Comparison of ENCODE assay signal across 22 cellular contexts in genomic region chr3:44989141-44989540, GRCh38. TPM values are rescaled to one million over a fixed set of nuclear protein-coding genes. Genes with fewer than 3 reads are reported as not detected.
"Had no signal": no experiment of that assay in that cellular context is flagged by ENCODE, and none has a peak within 500 bp of the region (broad histone marks: within the 10 kb centered on the region; RNA-seq: fewer than 3 reads in every experiment).

No MANE protein-coding gene starts in this region.

- H3K9ac ChIP-seq: neural progenitor cell had no signal

- H3K9me3 Mint-ChIP-seq: natural killer cell treated with Interleukin-12 subunit alpha and Interleukin-12 subunit beta and Interleukin-15 and Interleukin-18, amount 100 ng/mL, for 72 hours had no signal

- H3K27ac ChIP-seq: foreskin keratinocyte, lower lobe of right lung, neural progenitor cell, ovary, right atrium auricular region, tibial artery, upper lobe of right lung, vagina had no signal

- H3K27me3 Mint-ChIP-seq: natural killer cell treated with Interleukin-12 subunit alpha and Interleukin-12 subunit beta and Interleukin-15 and Interleukin-18, amount 100 ng/mL, for 72 hours had no signal

- H3K9me3 ChIP-seq: lower lobe of right lung, ovary, right atrium auricular region, tibial artery, upper lobe of right lung, vagina had no signal

- DNase-seq: dermis blood vessel endothelial cell; erythroblast; foreskin keratinocyte; head of caudate nucleus; hippocampal formation; kidney glomerular epithelial cell; lower lobe of right lung; mesenchymal stem cell; midbrain; nucleus accumbens; ovary; stimulated activated CD4-positive, alpha-beta T cell treated with anti-CD3 and anti-CD28 coated beads, Interleukin-2, amount 100 ng/mL, for 48 hours; stimulated activated naive CD4-positive, alpha-beta T cell treated with Interleukin-2 at 50 U/mL for 16 hours; tibial artery; upper lobe of right lung had no signal

- H3K27ac Mint-ChIP-seq: natural killer cell treated with Interleukin-12 subunit alpha and Interleukin-12 subunit beta and Interleukin-15 and Interleukin-18, amount 100 ng/mL, for 72 hours; neural progenitor cell had no signal

- H3K36me3 ChIP-seq: neural progenitor cell, ovary had no signal

- H3K27me3 ChIP-seq: foreskin keratinocyte, neural progenitor cell, ovary, right atrium auricular region, tibial artery, upper lobe of right lung, vagina had no signal

- H3K4me3 Mint-ChIP-seq: natural killer cell treated with Interleukin-12 subunit alpha and Interleukin-12 subunit beta and Interleukin-15 and Interleukin-18, amount 100 ng/mL, for 72 hours; neural progenitor cell had no signal

- ATAC-seq: foreskin keratinocyte; left lobe of liver; natural killer cell treated with Interleukin-12 subunit alpha and Interleukin-12 subunit beta and Interleukin-15 and Interleukin-18, amount 100 ng/mL, for 72 hours had no signal

- H3K4me3 ChIP-seq: lower lobe of right lung, neural progenitor cell, ovary, right atrium auricular region, smooth muscle cell, tibial artery, upper lobe of right lung, vagina had no signal

RNA-seq across cellular contexts. Expression of gene CLEC3B, which starts 37.0 kb away (rescaled TPM):
- total RNA-seq: endothelial cell of umbilical vein; foreskin keratinocyte; natural killer cell treated with Interleukin-12 subunit alpha and Interleukin-12 subunit beta and Interleukin-15 and Interleukin-18, amount 100 ng/mL, for 72 hours; smooth muscle cell had no signal
- polyA plus RNA-seq: foreskin keratinocyte, smooth muscle cell had no signal
